18 cellular contexts compared by ENCODE assay signal in genomic region chrX:1433646-1434357, GRCh38. TPM values are rescaled to one million over a fixed set of nuclear protein-coding genes. Genes with fewer than 3 reads are reported as not detected.
A peak's percentile ranks its signal among the peaks of the same experiment; 100 is the strongest.
DNase-seq lines count a peak whose midpoint lies in the region; ATAC-seq and TF ChIP-seq lines count a peak whose summit lies in the region.
"Had no signal": no experiment of that assay in that cellular context is flagged by ENCODE, and none has a peak within 500 bp of the region (broad histone marks: within the 10 kb centered on the region; RNA-seq: fewer than 3 reads in every experiment).

No MANE protein-coding gene starts in this region.

- no peaks in the 10 kb centered on the region for H3K27me3 ChIP-seq in left ventricle myocardium inferior (ENCODE audit: low read depth)
- no peaks in the 10 kb centered on the region for H3K27me3 ChIP-seq in foreskin keratinocyte

- intact Hi-C loops in left ventricle myocardium superior (cut with micrococcal nuclease) (no loop called here), left ventricle myocardium inferior (cut with micrococcal nuclease) (no loop called here), sciatic nerve (cut with DNase I) (no loop called here)

- H3K4me1 ChIP-seq in left ventricle myocardium inferior, result no peaks in the 10 kb centered on the region
- H3K4me1 ChIP-seq in foreskin keratinocyte, result no peaks in the 10 kb centered on the region
- H3K4me1 ChIP-seq: A549 had no signal

- no peak for ATAC-seq in left ventricle myocardium superior
- ATAC-seq in foreskin keratinocyte, result peak; percentile 7
- ATAC-seq in sciatic nerve, result peak; percentile 31
- no peak for ATAC-seq in HG02759 (IDR thresholded peaks at IDR 0.05; ENCODE audit: unreplicated experiment)
- ATAC-seq: Panc1 had no signal

- H3K36me3 ChIP-seq in left ventricle myocardium inferior, result peaks cover 56% of the 10 kb centered on the region

- DNase-seq in left ventricle myocardium superior, result peak; percentile 5
- no peak for DNase-seq in left ventricle myocardium inferior
- no peak for DNase-seq in foreskin keratinocyte
- DNase-seq in sciatic nerve (ENCODE audit: low spot score), result no peak
- no peak for DNase-seq in DMS53 (lab: John Stamatoyannopoulos, UW)
- no peak for DNase-seq in NCI-H2081 treated with DMSO at 0.1 percent for 48 hours (lab: John Stamatoyannopoulos, UW)
- DNase-seq: DMS79, KBM-7, MM.1S, NCI-H1092 treated with DMSO at 0.1 percent for 48 hours, NCI-H1436 treated with DMSO at 0.1 percent for 48 hours, NCI-H1930, NCI-H345, NCI-H524, NCI-H774 had no signal

- TF ChIP-seq CTCF in left ventricle myocardium inferior (IDR thresholded peaks at IDR 0.05; ENCODE audit: borderline replicate concordance) (no peak), foreskin keratinocyte (conservative IDR thresholded peaks at IDR 0.05) (no peak)

- no peak overlapping the region for H3K4me3 ChIP-seq in left ventricle myocardium inferior
- H3K4me3 ChIP-seq: A549 had no signal

- H3K27ac ChIP-seq in left ventricle myocardium inferior (replicated peaks), result no peak overlapping the region
- no peak overlapping the region for H3K27ac ChIP-seq in foreskin keratinocyte
- H3K27ac ChIP-seq: A549 had no signal

- H3K9me3 ChIP-seq in left ventricle myocardium inferior (replicated peaks), result no peaks in the 10 kb centered on the region
- H3K9me3 ChIP-seq: A549 had no signal

RNA-seq across cellular contexts. Expression of gene ASMTL, which starts 18.9 kb away (rescaled TPM):
- total RNA-seq in left ventricle myocardium superior (34.3 TPM), left ventricle myocardium inferior (36.5 TPM), foreskin keratinocyte (16.4 and 21.3 TPM in 2 replicates), sciatic nerve (35.0 TPM)
- 20.3 and 23.4 TPM in 2 replicates for polyA plus RNA-seq in foreskin keratinocyte

RNA-seq across cellular contexts. Expression of gene SLC25A6, which starts 41.9 kb away (rescaled TPM):
- total RNA-seq in left ventricle myocardium superior (172 TPM), left ventricle myocardium inferior (158 TPM), foreskin keratinocyte (197 and 198 TPM in 2 replicates), sciatic nerve (167 TPM)
- 345 and 383 TPM in 2 replicates for polyA plus RNA-seq in foreskin keratinocyte

Comparison
In these comparisons a context has a peak if more than half of its experiments do, and no peak if none do; other contexts are left out.
1. ATAC-seq: peak in foreskin keratinocyte (single experiment) and sciatic nerve (single experiment); none in left ventricle myocardium superior (single experiment) and HG02759 (single experiment).